ENCODE assay signal across 23 cellular contexts in genomic region chr22:44328326-44328725, GRCh38. TPM values are rescaled to one million over a fixed set of nuclear protein-coding genes. Genes with fewer than 3 reads are reported as not detected.
"Had no signal": no experiment of that assay in that cellular context is flagged by ENCODE, and none has a peak within 500 bp of the region (broad histone marks: within the 10 kb centered on the region; RNA-seq: fewer than 3 reads in every experiment).

No MANE protein-coding gene starts in this region.

- H3K9ac ChIP-seq: parathyroid adenoma had no signal

- H3K27ac ChIP-seq: brain microvascular endothelial cell, esophagus muscularis mucosa, gastrocnemius medialis, parathyroid adenoma, upper lobe of left lung had no signal

- H3K36me3 ChIP-seq: brain microvascular endothelial cell, esophagus muscularis mucosa, gastrocnemius medialis, upper lobe of left lung had no signal

- H2AFZ ChIP-seq: parathyroid adenoma had no signal

- H3K4me1 ChIP-seq: parathyroid adenoma had no signal

- H3K79me2 ChIP-seq: parathyroid adenoma had no signal

- H3K9me3 ChIP-seq: esophagus muscularis mucosa, gastrocnemius medialis, upper lobe of left lung had no signal

- H3K4me3 ChIP-seq: esophagus muscularis mucosa, gastrocnemius medialis, upper lobe of left lung had no signal

- DNase-seq: activated CD4-positive, alpha-beta T cell treated with anti-CD3 and anti-CD28 coated beads for 1 hour; activated CD4-positive, alpha-beta T cell treated with anti-CD3 and anti-CD28 coated beads, Interleukin-2, amount 50 U/mL, for 1 hour; activated CD8-positive, alpha-beta T cell treated with anti-CD3 and anti-CD28 coated beads, Interleukin-2, amount 10 ng/mL, durations not matched to agents 7 days and 5 days; activated gamma-delta T cell; aorta; brain microvascular endothelial cell; caudate nucleus; effector memory CD8-positive, alpha-beta T cell; gastrocnemius medialis; head of caudate nucleus; left ventricle myocardium superior; nephron progenitor cell; nucleus accumbens; stimulated activated CD4-positive, alpha-beta T cell treated with anti-CD3 and anti-CD28 coated beads, Interleukin-12 subunit alpha, Interleukin-12 subunit beta, amount 100 ng/mL, for 4 hours; stimulated activated CD4-positive, alpha-beta T cell treated with anti-CD3 and anti-CD28 coated beads, Interleukin-4, amount 100 ng/mL, for 4 hours; stimulated activated naive CD8-positive, alpha-beta T cell treated with anti-CD3 and anti-CD28 coated beads, Interleukin-15, Interleukin-2, amounts not matched to agents 100 U/mL and 50 U/mL, for 24 hours; T-helper 17 cell had no signal

- ATAC-seq: activated CD8-positive, alpha-beta T cell treated with anti-CD3 and anti-CD28 coated beads, Interleukin-2, amount 10 ng/mL, durations not matched to agents 7 days and 5 days; effector memory CD8-positive, alpha-beta T cell; gastrocnemius medialis; left ventricle myocardium superior; right cardiac atrium; stimulated activated naive CD8-positive, alpha-beta T cell treated with anti-CD3 and anti-CD28 coated beads, Interleukin-15, Interleukin-2, amounts not matched to agents 100 U/mL and 50 U/mL, for 24 hours; T-helper 17 cell had no signal

RNA-seq across cellular contexts. Expression of gene SHISAL1, which starts 15.6 kb away (rescaled TPM):
- total RNA-seq: activated CD8-positive, alpha-beta T cell treated with anti-CD3 and anti-CD28 coated beads, Interleukin-2, amount 10 ng/mL, durations not matched to agents 7 days and 5 days; activated T-helper 1 cell treated with anti-CD3 and anti-CD28 coated beads, Interleukin-12 subunit alpha, Interleukin-12 subunit beta, Interleukin-2, Interleukin-4 antibody, amounts not matched to agents 30 ng/mL and 10 ng/mL and 1 ng/mL, durations not matched to agents 14 hours and 24 hours and 36 hours; mononuclear cell; T-helper 17 cell had no signal
